Comparison of ENCODE assay signal across 11 cellular contexts in the genomic region with DNA sequence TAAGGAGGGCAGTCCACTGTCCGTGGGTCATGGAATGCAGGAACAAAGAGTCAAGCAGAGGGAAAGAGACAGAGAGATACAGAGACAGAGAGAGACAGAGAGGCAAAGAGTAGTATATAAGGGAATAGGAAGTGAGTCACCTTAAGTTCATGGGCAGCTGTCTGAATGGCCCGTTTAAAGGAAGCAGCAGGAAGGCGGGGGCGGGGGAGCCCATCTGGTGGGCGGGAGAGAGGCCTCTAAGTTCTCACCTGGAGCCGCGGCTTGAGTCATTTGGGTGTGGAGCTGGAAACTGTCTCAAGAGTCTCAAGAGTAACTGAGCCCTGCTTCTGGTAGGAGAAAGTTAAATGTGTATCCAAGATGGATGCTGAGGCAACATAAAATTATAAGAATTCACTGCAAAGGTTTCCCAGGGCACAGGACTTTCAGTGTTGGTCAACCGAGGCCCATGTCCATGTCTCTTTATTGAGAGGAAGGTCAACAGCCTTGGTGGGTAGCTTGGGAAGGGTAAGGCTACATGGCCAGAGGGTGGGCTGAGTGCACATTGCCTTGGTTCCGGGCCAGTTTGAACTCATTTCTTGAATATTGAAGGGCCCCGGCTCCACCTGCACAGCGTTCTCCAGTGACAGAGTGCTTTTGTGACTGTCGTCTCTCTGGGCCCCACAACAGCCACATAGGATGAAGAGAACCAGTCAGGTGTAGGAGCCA.
DNase-seq lines count a peak whose midpoint lies in the region; ATAC-seq and TF ChIP-seq lines count a peak whose summit lies in the region.
"Had no signal": no experiment of that assay in that cellular context is flagged by ENCODE, and none has a peak within 500 bp of the region (broad histone marks: within the 10 kb centered on the region; RNA-seq: fewer than 3 reads in every experiment).

No MANE protein-coding gene starts in this region.

- H3K36me3 ChIP-seq in gastrocnemius medialis, result no peaks in the 10 kb centered on the region

- in situ Hi-C loops in gastrocnemius medialis (cut with MboI; ENCODE audit: low sequenced_read_pairs in 4 of 4), result no loop called here

- peaks cover 4 to 16% of the 10 kb centered on the region in 2 donors for H3K9me3 Mint-ChIP-seq in activated naive CD4-positive, alpha-beta T cell treated with anti-CD3 and anti-CD28 coated beads, Interleukin-2, amount 50 U/mL, for 72 hours

- no peaks in the 10 kb centered on the region for H3K9me3 ChIP-seq in gastrocnemius medialis

- H3K27ac ChIP-seq in gastrocnemius medialis, result no peak overlapping the region

- no peaks in the 10 kb centered on the region for H3K27me3 ChIP-seq in gastrocnemius medialis

- ATAC-seq in activated naive CD4-positive, alpha-beta T cell treated with anti-CD3 and anti-CD28 coated beads, Interleukin-2, amount 50 U/mL, for 72 hours, result peak; percentile 94 to 96
- no peak for ATAC-seq in gastrocnemius medialis
- no peak for ATAC-seq in GM19035 (IDR thresholded peaks at IDR 0.05; ENCODE audit: unreplicated experiment)
- ATAC-seq: CD8-positive, alpha-beta T cell had no signal

- intact Hi-C loops in gastrocnemius medialis (cut with DNase I; ENCODE audit: low total_unique reads), result no loop called here

- peaks cover 0 to 3% of the 10 kb centered on the region in 2 donors for H3K4me1 ChIP-seq in gastrocnemius medialis

- H3K27ac Mint-ChIP-seq in activated naive CD4-positive, alpha-beta T cell treated with anti-CD3 and anti-CD28 coated beads, Interleukin-2, amount 50 U/mL, for 72 hours, result peak overlapping the region; percentile 76 to 85
- H3K27ac Mint-ChIP-seq: CD8-positive, alpha-beta T cell had no signal

- no peak for TF ChIP-seq POLR2A in gastrocnemius medialis (IDR thresholded peaks at IDR 0.05)

- peaks cover 0 to 14% of the 10 kb centered on the region in 2 donors for H3K36me3 Mint-ChIP-seq in activated naive CD4-positive, alpha-beta T cell treated with anti-CD3 and anti-CD28 coated beads, Interleukin-2, amount 50 U/mL, for 72 hours
- H3K36me3 Mint-ChIP-seq: CD8-positive, alpha-beta T cell had no signal

- DNase-seq in ELR (ENCODE audit: low read depth), result peak; percentile 51
- peak; percentile 45 for DNase-seq in NCI-H69 (lab: John Stamatoyannopoulos, UW)
- DNase-seq in activated naive CD4-positive, alpha-beta T cell treated with anti-CD3 and anti-CD28 coated beads, Interleukin-2, amount 50 U/mL, for 72 hours (ENCODE audit: low spot score in 2 of 2), result peak; percentile 63 to 66
- peak; percentile 37 for DNase-seq in stimulated activated CD4-positive, alpha-beta T cell treated with anti-CD3 and anti-CD28 coated beads, Interleukin-12 subunit alpha, Interleukin-12 subunit beta, amount 100 ng/mL, for 4 hours
- no peak for DNase-seq in gastrocnemius medialis
- DNase-seq in NCI-H2081 (lab: John Stamatoyannopoulos, UW), result no peak
- no peak for DNase-seq in ureter (ENCODE audit: low spot score)
- DNase-seq: CD8-positive, alpha-beta T cell; foreskin melanocyte; NCI-H2081 treated with DMSO at 0.1 percent for 48 hours had no signal

- no peak overlapping the region for H3K4me3 ChIP-seq in gastrocnemius medialis

- no peak for TF ChIP-seq CTCF in gastrocnemius medialis (IDR thresholded peaks at IDR 0.05 in 4 of 5, conservative IDR thresholded peaks at IDR 0.05 in 1 of 5)

Comparison
In these comparisons a context has a peak if more than half of its experiments do, and no peak if none do; other contexts are left out.
1. DNase-seq: peak in ELR (single experiment), NCI-H69 (single experiment), activated naive CD4-positive, alpha-beta T cell treated with anti-CD3 and anti-CD28 coated beads, Interleukin-2, amount 50 U/mL, for 72 hours (2 of 2) and stimulated activated CD4-positive, alpha-beta T cell treated with anti-CD3 and anti-CD28 coated beads, Interleukin-12 subunit alpha, Interleukin-12 subunit beta, amount 100 ng/mL, for 4 hours (single experiment); none in gastrocnemius medialis (0 of 2), NCI-H2081 (0 of 2) and ureter (single experiment).
2. ATAC-seq: peak in activated naive CD4-positive, alpha-beta T cell treated with anti-CD3 and anti-CD28 coated beads, Interleukin-2, amount 50 U/mL, for 72 hours (2 of 2); none in gastrocnemius medialis (0 of 2) and GM19035 (single experiment).